In genomic region chr4:142656178-142656577, GRCh38 we compare ENCODE assay signal across 11 cellular contexts.
DNase-seq lines count a peak whose midpoint lies in the region; ATAC-seq and TF ChIP-seq lines count a peak whose summit lies in the region.
"Had no signal": no experiment of that assay in that cellular context is flagged by ENCODE, and none has a peak within 500 bp of the region (broad histone marks: within the 10 kb centered on the region; RNA-seq: fewer than 3 reads in every experiment).

No MANE protein-coding gene starts in this region.

- ATAC-seq in CD4-positive, alpha-beta T cell (ENCODE audit: poor library complexity): no peak
- no peak for ATAC-seq in activated naive CD8-positive, alpha-beta T cell treated with anti-CD3 and anti-CD28 coated beads, Interleukin-2, amount 10 ng/mL, durations not matched to agents 7 days and 5 days (ENCODE audit: low read depth)
- ATAC-seq in esophagus mucosa: no peak
- no peak for ATAC-seq in GM18858 (IDR thresholded peaks at IDR 0.05; ENCODE audit: unreplicated experiment)
- ATAC-seq: CD8-positive, alpha-beta T cell had no signal

- peaks cover 87% of the 10 kb centered on the region for H3K36me3 Mint-ChIP-seq in CD4-positive, alpha-beta T cell (ENCODE audit: low read depth)
- peaks cover 22% of the 10 kb centered on the region for H3K36me3 Mint-ChIP-seq in activated naive CD8-positive, alpha-beta T cell treated with anti-CD3 and anti-CD28 coated beads, Interleukin-2, amount 10 ng/mL, durations not matched to agents 7 days and 5 days
- H3K36me3 Mint-ChIP-seq in osteocyte (ENCODE audit: unreplicated experiment): no peaks in the 10 kb centered on the region

- H3K9me3 ChIP-seq in CD4-positive, alpha-beta T cell (ENCODE audit: control insufficient read depth, low read length): peaks cover 74% of the 10 kb centered on the region

- H3K27me3 ChIP-seq in CD4-positive, alpha-beta T cell (ENCODE audit: control insufficient read depth, insufficient read depth, low read length): no peaks in the 10 kb centered on the region

- no peak for TF ChIP-seq CTCF in CD4-positive, alpha-beta T cell (IDR thresholded peaks at IDR 0.05)
- no peak for TF ChIP-seq CTCF in osteocyte (IDR thresholded peaks at IDR 0.05)

- H3K27ac Mint-ChIP-seq in CD4-positive, alpha-beta T cell: no peak overlapping the region
- H3K27ac Mint-ChIP-seq in activated naive CD8-positive, alpha-beta T cell treated with anti-CD3 and anti-CD28 coated beads, Interleukin-2, amount 10 ng/mL, durations not matched to agents 7 days and 5 days: no peak overlapping the region
- H3K27ac Mint-ChIP-seq in osteocyte (ENCODE audit: unreplicated experiment): no peak overlapping the region
- H3K27ac Mint-ChIP-seq: CD8-positive, alpha-beta T cell had no signal

- H3K27me3 Mint-ChIP-seq in CD4-positive, alpha-beta T cell: no peaks in the 10 kb centered on the region
- no peaks in the 10 kb centered on the region for H3K27me3 Mint-ChIP-seq in activated naive CD8-positive, alpha-beta T cell treated with anti-CD3 and anti-CD28 coated beads, Interleukin-2, amount 10 ng/mL, durations not matched to agents 7 days and 5 days
- no peaks in the 10 kb centered on the region for H3K27me3 Mint-ChIP-seq in osteocyte (ENCODE audit: unreplicated experiment)

- CTCF ChIA-PET in CD4-positive, alpha-beta T cell (lab: Charles Lee): no interaction called here

- intact Hi-C loops in CD4-positive, alpha-beta T cell (cut with DNase I, micrococcal nuclease): loop anchor here in 1 of 2 experiments (5.0 kb wide), 2 partner anchors 49 to 51 kb away; no protein-coding TSS in a partner anchor

- POLR2A ChIA-PET in CD4-positive, alpha-beta T cell (lab: Charles Lee): no interaction called here
- POLR2A ChIA-PET in activated naive CD8-positive, alpha-beta T cell treated with anti-CD3 and anti-CD28 coated beads, Interleukin-2, amount 10 ng/mL, durations not matched to agents 7 days and 5 days (lab: Charles Lee): interaction anchor here (0.8 kb wide), 1 partner anchor 301 kb away, joined by 3 read pairs; no protein-coding TSS in a partner anchor

- DNase-seq in CD4-positive, alpha-beta T cell: peak in 6 of 10 experiments; percentile 1 to 8 (median 4)
- DNase-seq in HS-5 (ENCODE audit: low read depth): peak; percentile 3
- DNase-seq in activated naive CD8-positive, alpha-beta T cell treated with anti-CD3 and anti-CD28 coated beads, Interleukin-2, amount 10 ng/mL, durations not matched to agents 7 days and 5 days: peak; percentile 46
- DNase-seq in lung microvascular endothelial cell (ENCODE audit: low read depth in 2 of 2): peak; percentile 4 to 11
- DNase-seq in Kasumi-1 (lab: John Stamatoyannopoulos, UW): no peak
- DNase-seq in osteocyte (ENCODE audit: extremely low spot score, unreplicated experiment): no peak
- DNase-seq: MM.1S, NCI-H82 had no signal

- H3K4me3 Mint-ChIP-seq in CD4-positive, alpha-beta T cell: no peak overlapping the region
- H3K4me3 Mint-ChIP-seq in activated naive CD8-positive, alpha-beta T cell treated with anti-CD3 and anti-CD28 coated beads, Interleukin-2, amount 10 ng/mL, durations not matched to agents 7 days and 5 days: no peak overlapping the region
- no peak overlapping the region for H3K4me3 Mint-ChIP-seq in osteocyte (ENCODE audit: unreplicated experiment)
- H3K4me3 Mint-ChIP-seq: CD8-positive, alpha-beta T cell had no signal

- H3K4me1 Mint-ChIP-seq in CD4-positive, alpha-beta T cell (ENCODE audit: low read depth): no peaks in the 10 kb centered on the region
- no peaks in the 10 kb centered on the region for H3K4me1 Mint-ChIP-seq in activated naive CD8-positive, alpha-beta T cell treated with anti-CD3 and anti-CD28 coated beads, Interleukin-2, amount 10 ng/mL, durations not matched to agents 7 days and 5 days
- H3K4me1 Mint-ChIP-seq in osteocyte (ENCODE audit: unreplicated experiment): no peaks in the 10 kb centered on the region

- H3K9me3 Mint-ChIP-seq in CD4-positive, alpha-beta T cell: peaks cover 5% of the 10 kb centered on the region
- H3K9me3 Mint-ChIP-seq in activated naive CD8-positive, alpha-beta T cell treated with anti-CD3 and anti-CD28 coated beads, Interleukin-2, amount 10 ng/mL, durations not matched to agents 7 days and 5 days: peaks cover 23% of the 10 kb centered on the region
- H3K9me3 Mint-ChIP-seq in osteocyte (ENCODE audit: unreplicated experiment): peaks cover 40% of the 10 kb centered on the region

- H3K27ac ChIP-seq in CD4-positive, alpha-beta T cell (ENCODE audit: low read depth, low read length): no peak overlapping the region

Comparison
In these comparisons a context has a peak if more than half of its experiments do, and no peak if none do; other contexts are left out.
1. DNase-seq: peak in CD4-positive, alpha-beta T cell (6 of 10), HS-5 (single experiment), activated naive CD8-positive, alpha-beta T cell treated with anti-CD3 and anti-CD28 coated beads, Interleukin-2, amount 10 ng/mL, durations not matched to agents 7 days and 5 days (single experiment) and lung microvascular endothelial cell (2 of 2); none in Kasumi-1 (0 of 2) and osteocyte (single experiment).